ENCODE assay signal across 22 cellular contexts in the genomic region with DNA sequence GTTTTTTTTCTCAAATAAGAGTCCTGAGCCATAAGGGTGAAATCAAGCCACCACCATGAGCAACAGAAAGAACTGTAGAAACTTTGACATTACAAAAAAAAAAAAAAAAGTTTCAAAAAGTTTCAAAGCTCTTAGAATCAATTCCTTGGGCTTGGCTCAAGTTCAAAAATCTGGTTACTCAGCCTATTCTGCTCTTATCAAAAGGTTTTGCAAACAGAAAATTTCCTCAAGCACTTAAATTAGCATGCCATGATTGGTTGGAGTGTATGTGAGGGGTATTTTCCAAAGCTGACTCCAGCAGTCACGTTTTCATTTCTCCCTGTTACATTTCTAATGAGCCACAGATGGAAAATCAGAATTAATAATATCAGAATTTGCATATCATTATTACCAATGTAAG. TPM values are rescaled to one million over a fixed set of nuclear protein-coding genes. Genes with fewer than 3 reads are reported as not detected.
DNase-seq lines count a peak whose midpoint lies in the region; ATAC-seq, FAIRE-seq and TF ChIP-seq lines count a peak whose summit lies in the region.
"Had no signal": no experiment of that assay in that cellular context is flagged by ENCODE, and none has a peak within 500 bp of the region (broad histone marks: within the 10 kb centered on the region; RNA-seq: fewer than 3 reads in every experiment).

No MANE protein-coding gene starts in this region.

- H3K27me3 ChIP-seq in pancreas (no peaks in the 10 kb centered on the region), psoas muscle (ENCODE audit: insufficient read depth in 3 of 3, low read length in 2 of 3) (no peaks in the 10 kb centered on the region), vagina (no peaks in the 10 kb centered on the region)
- H3K27me3 ChIP-seq: BLaER1 treated with 17β-estradiol and CSF1 and Interleukin-3, amounts not matched to agents 10 nM and 100 nM; gastroesophageal sphincter; SJCRH30 had no signal

- intact Hi-C loops in pancreas (cut with DNase I) (no loop called here), psoas muscle (cut with DNase I) (no loop called here), vagina (cut with DNase I) (no loop called here)

- H3K4me1 ChIP-seq in pancreas (peaks cover 0 to 18% (median 12%) of the 10 kb centered on the region in 3 donors), psoas muscle (no peaks in the 10 kb centered on the region), vagina (no peaks in the 10 kb centered on the region)
- H3K4me1 ChIP-seq: gastroesophageal sphincter, SJCRH30 had no signal

- no peak for FAIRE-seq in pancreas (lab: Jason Lieb, UNC)

- TF ChIP-seq POLR2A in vagina (IDR thresholded peaks at IDR 0.05) = no peak

- H3K27ac ChIP-seq in pancreas (peak overlapping the region in 2 of 4 donors; percentile 1 to 60), psoas muscle (no peak overlapping the region), vagina (no peak overlapping the region)
- H3K27ac ChIP-seq: BLaER1 treated with 17β-estradiol and CSF1 and Interleukin-3, amounts not matched to agents 10 nM and 100 nM; gastroesophageal sphincter; SJCRH30; thoracic aorta had no signal

- H3K9me3 ChIP-seq in pancreas = no peaks in the 10 kb centered on the region
- no peaks in the 10 kb centered on the region for H3K9me3 ChIP-seq in psoas muscle
- no peaks in the 10 kb centered on the region for H3K9me3 ChIP-seq in vagina
- H3K9me3 ChIP-seq: BLaER1 treated with 17β-estradiol and CSF1 and Interleukin-3, amounts not matched to agents 10 nM and 100 nM; gastroesophageal sphincter; SJCRH30; thoracic aorta had no signal

- DNase-seq in Daoy (ENCODE audit: low read depth) (peak; percentile 14), M059J (ENCODE audit: low read depth) (peak; percentile 38), cardiac fibroblast (ENCODE audit: low read depth in 2 of 2) (peak; percentile 0 to 3), pancreas (peak in 3 of 6 donors; percentile 22 to 56 (median 42)), psoas muscle (no peak), vagina (ENCODE audit: extremely low spot score in 2 of 2) (no peak)
- DNase-seq: activated CD4-positive, alpha-beta T cell treated with anti-CD3 and anti-CD28 coated beads for 36 hours; activated effector memory CD4-positive, alpha-beta T cell treated with Interleukin-2 at 50 U/mL for 16 hours; DMS153; H9; NCI-H1417; NCI-H510A; SJCRH30; T-helper 9 cell had no signal

- TF ChIP-seq CTCF in cardiac fibroblast (IDR thresholded peaks at IDR 0.05; ENCODE audit: low read depth, low read length) (no peak), pancreas (IDR thresholded peaks at IDR 0.05) (no peak), psoas muscle (IDR thresholded peaks at IDR 0.05) (no peak), vagina (IDR thresholded peaks at IDR 0.05) (no peak)

- WGBS in pancreas, 2 donors = 0 to 2% methylated on average over 1 of the region's 1 CpG
- WGBS in psoas muscle, 3 donors = 34 to 48% (median 35%) methylated on average over 1 of the region's 1 CpG

- H3K36me3 ChIP-seq in pancreas (no peaks in the 10 kb centered on the region), psoas muscle (ENCODE audit: insufficient read depth in 1 of 2, low read depth in 1 of 2) (no peaks in the 10 kb centered on the region), vagina (no peaks in the 10 kb centered on the region)
- H3K36me3 ChIP-seq: BLaER1 treated with 17β-estradiol and CSF1 and Interleukin-3, amounts not matched to agents 10 nM and 100 nM; gastroesophageal sphincter; SJCRH30; thoracic aorta had no signal

- ATAC-seq in pancreas (peak; percentile 95), psoas muscle (no peak), GM21367 (IDR thresholded peaks at IDR 0.05; ENCODE audit: unreplicated experiment) (no peak)
- ATAC-seq: activated CD4-positive, alpha-beta T cell treated with anti-CD3 and anti-CD28 coated beads for 36 hours; gastroesophageal sphincter had no signal

- H3K4me3 ChIP-seq in cardiac fibroblast (replicated peaks in 1 of 2; ENCODE audit: low read depth in 2 of 2, low read length in 2 of 2) (no peak overlapping the region), pancreas (no peak overlapping the region), psoas muscle (no peak overlapping the region), vagina (no peak overlapping the region)
- H3K4me3 ChIP-seq: BLaER1 treated with 17β-estradiol and CSF1 and Interleukin-3, amounts not matched to agents 10 nM and 100 nM; gastroesophageal sphincter; SJCRH30; thoracic aorta had no signal

RNA-seq across cellular contexts. Expression of gene PEX5L, which starts 12.1 kb away (rescaled TPM):
- 0.29 and 1.5 TPM in 2 replicates for total RNA-seq in Daoy (2014; rRNA removed; shearing (Covaris generic))
- total RNA-seq in M059J (2014; rRNA removed; shearing (Covaris generic)) = 0.12 and 1.7 TPM in 2 replicates
- total RNA-seq in pancreas (10 to 100 TPM in 3 of 6 donors, 1 to 10 TPM in 3; 6.6 to 30.2 (median 12.0) TPM), psoas muscle (not detected), vagina (not detected)
- polyA plus RNA-seq in pancreas (1 to 10 TPM; 1.1 to 7.3 TPM), psoas muscle (under 1 TPM in 1 of 3 donors, not detected in 2; 0.14 TPM)
- total RNA-seq: chondrocyte, liver, OCI-LY7, osteocyte, SJCRH30, thoracic aorta had no signal

Comparison
In these comparisons a context has a peak if more than half of its experiments do, and no peak if none do; other contexts are left out.
1. DNase-seq: peak in Daoy (single experiment), M059J (single experiment) and cardiac fibroblast (2 of 2); none in psoas muscle (0 of 2) and vagina (0 of 2).
2. ATAC-seq: peak in pancreas (4 of 4); none in psoas muscle (0 of 4) and GM21367 (single experiment).